8 cellular contexts compared by ENCODE assay signal in the genomic region with DNA sequence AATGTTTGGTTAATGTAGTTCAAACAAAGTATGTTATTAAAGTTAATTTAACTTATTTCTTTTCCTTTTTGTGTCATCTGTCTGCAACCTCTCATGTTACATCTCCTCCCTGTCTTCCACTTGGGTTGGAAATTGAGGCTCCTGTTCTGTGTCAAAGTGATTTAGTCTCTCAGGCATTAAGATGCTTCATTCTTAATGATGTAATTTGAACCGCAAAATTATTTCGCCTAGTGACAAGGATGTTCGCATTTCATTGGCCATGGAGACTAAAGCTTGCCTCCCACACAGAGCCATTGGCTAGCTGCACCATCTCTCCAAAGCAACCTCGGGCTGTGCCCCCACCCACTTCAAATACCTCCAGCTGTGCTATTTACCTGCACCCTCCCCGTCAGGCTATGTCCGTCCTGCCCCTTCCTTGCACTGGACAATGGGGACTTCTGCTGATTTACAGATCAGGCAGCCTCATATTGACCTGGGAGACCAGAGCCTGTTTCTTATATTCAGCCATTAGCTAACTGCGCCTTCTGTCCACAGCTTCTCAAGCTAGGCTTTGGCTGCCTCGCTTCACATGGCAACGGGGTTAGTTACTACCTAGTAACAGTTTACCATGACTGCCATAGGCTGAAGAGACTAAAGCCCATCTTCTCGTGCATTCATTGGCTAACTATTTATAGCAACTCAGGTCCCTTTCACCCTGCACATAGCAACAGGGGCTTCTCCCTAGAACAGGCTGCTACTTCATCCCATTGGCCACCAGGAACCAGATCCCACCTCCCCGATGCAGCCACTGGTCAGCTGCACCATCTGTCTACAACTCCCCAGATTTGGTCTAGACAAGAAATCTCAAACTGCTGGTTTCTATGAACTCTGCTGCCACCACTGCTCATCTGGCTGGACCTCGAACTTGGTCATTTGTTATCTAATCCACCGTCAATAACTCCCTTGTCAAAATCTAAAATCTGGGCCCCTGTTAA. TPM values are rescaled to one million over a fixed set of nuclear protein-coding genes. Genes with fewer than 3 reads are reported as not detected.
DNase-seq lines count a peak whose midpoint lies in the region; ATAC-seq, FAIRE-seq and TF ChIP-seq lines count a peak whose summit lies in the region.

No MANE protein-coding gene starts in this region.

- TF ChIP-seq RAD21 in GM12878 (IDR thresholded peaks at IDR 0.05; ENCODE audit: insufficient read depth, low read depth, low read length) = peak; percentile 42; the same call in 1 of the 2 replicates

- in situ Hi-C loops in GM12878 (cut with MboI) = no loop called here

- TF ChIP-seq POLR2A in GM12878 (IDR thresholded peaks at IDR 0.05; ENCODE audit: low read depth, low read length) = no peak

- H3K9me3 ChIP-seq in DND-41 (ENCODE audit: insufficient read depth, low read length, severe bottlenecking) (no peaks in the 10 kb centered on the region), GM12878 (replicated peaks; ENCODE audit: control insufficient read depth, insufficient read depth, low read length) (no peaks in the 10 kb centered on the region; the same call in 2 of the 3 replicates), right cardiac atrium (ENCODE audit: control insufficient read depth, low read length) (no peaks in the 10 kb centered on the region), parathyroid adenoma (ENCODE audit: control insufficient read depth, low read length) (no peaks in the 10 kb centered on the region)

- RAD21 ChIA-PET in GM12878 (lab: Charles Lee; ENCODE audit: unreplicated experiment) = interaction anchor here (0.6 to 1.6 kb wide), 9 partner anchors 20 to 217 kb away, joined by 3 to 7 read pairs (median 4); partner anchors contain the start of genes NDUFB11, RBM10 and USP11

- H3K27ac ChIP-seq in DND-41 (ENCODE audit: low read length) (no peak overlapping the region), GM12878 (ENCODE audit: control insufficient read depth, insufficient read depth) (peak overlapping the region; percentile 45), right cardiac atrium (ENCODE audit: low read length) (peak overlapping the region; percentile 95), parathyroid adenoma (peak overlapping the region; percentile 98)

- intact Hi-C loops in GM12878 (cut with micrococcal nuclease; ENCODE audit: unreplicated experiment) = loop anchor here (5.0 kb wide), 2 partner anchors 130 to 170 kb away; partner anchors contain the start of genes UBA1 and USP11
- intact Hi-C loops in right cardiac atrium (cut with DNase I) = no loop called here

- peak; percentile 97 for FAIRE-seq in GM12878 (lab: Jason Lieb, UNC)

- POLR2A ChIA-PET in GM12878 (lab: Charles Lee) = interaction anchor here (0.7 to 1.5 kb wide), 3 partner anchors 17 to 130 kb away, joined by 3 to 6 read pairs (median 4); partner anchors contain the start of gene USP11

- H3K9ac ChIP-seq in DND-41 (ENCODE audit: low read depth, low read length) (no peak overlapping the region), GM12878 (ENCODE audit: control insufficient read depth, insufficient read depth, low read length) (no peak overlapping the region), parathyroid adenoma (no peak overlapping the region)

- H3K4me2 ChIP-seq in DND-41 (ENCODE audit: insufficient read depth, low read length) (no peak overlapping the region), GM12878 (ENCODE audit: control insufficient read depth, insufficient read depth) (peak overlapping the region; percentile 28), parathyroid adenoma (ENCODE audit: low read length) (peak overlapping the region; percentile 93)

- H3K79me2 ChIP-seq in DND-41 (ENCODE audit: insufficient read depth, low read length) (peaks cover 4% of the 10 kb centered on the region; the same call in 1 of the 2 replicates), GM12878 (ENCODE audit: control insufficient read depth, insufficient read depth, low read length) (no peaks in the 10 kb centered on the region), parathyroid adenoma (no peaks in the 10 kb centered on the region)

- TF ChIP-seq EP300 in GM12878 (IDR thresholded peaks at IDR 0.05; ENCODE audit: borderline replicate concordance in 1 of 2, control insufficient read depth in 1 of 2, low read depth in 2 of 2, low read length in 2 of 2) = no peak

- H3K36me3 ChIP-seq in DND-41 (ENCODE audit: insufficient read depth, low read length) = no peaks in the 10 kb centered on the region
- H3K36me3 ChIP-seq in GM12878 (ENCODE audit: control insufficient read depth in 2 of 2, insufficient read depth in 2 of 2, low read length in 1 of 2) = no peaks in the 10 kb centered on the region
- no peaks in the 10 kb centered on the region for H3K36me3 ChIP-seq in parathyroid adenoma (ENCODE audit: control insufficient read depth, insufficient read depth, low read length)

- WGBS in GM12878 (ENCODE audit: insufficient coverage, insufficient replicate concordance, low lambda C conversion rate, missing lambda C conversion rate) = 26% methylated on average over 13 of the region's 13 CpGs
- WGBS in right cardiac atrium = 1% methylated on average over 13 of the region's 13 CpGs

- BruUV-seq in GM12878 (replicated peaks; lab: Mats Ljungman, UMichigan) = no TSS peak

- H3K27me3 ChIP-seq in DND-41 (ENCODE audit: insufficient read depth, low read length, poor library complexity) (no peaks in the 10 kb centered on the region), GM12878 (replicated peaks in 1 of 2; ENCODE audit: control insufficient read depth in 2 of 2, insufficient read depth in 2 of 2, low read length in 1 of 2) (no peaks in the 10 kb centered on the region), right cardiac atrium (ENCODE audit: control insufficient read depth, insufficient read depth) (no peaks in the 10 kb centered on the region), parathyroid adenoma (ENCODE audit: control insufficient read depth, insufficient read depth, low read length) (no peaks in the 10 kb centered on the region)

- ATAC-seq in DND-41 (ENCODE audit: insufficient read depth, low read depth) (no peak), GM19467 (IDR thresholded peaks at IDR 0.05; ENCODE audit: unreplicated experiment) (peak; percentile 81), HG03469 (IDR thresholded peaks at IDR 0.05; ENCODE audit: unreplicated experiment) (peak; percentile 81), GM12878 (peak; percentile 89), right cardiac atrium (peak; percentile 96 to 97)

- TF ChIP-seq CTCF in DND-41 (IDR thresholded peaks at IDR 0.05; ENCODE audit: borderline replicate concordance, extremely low read depth, low read length, poor library complexity, severe bottlenecking) (no peak), GM12878 (IDR thresholded peaks at IDR 0.05 in 2 of 3, conservative IDR thresholded peaks at IDR 0.05 in 1 of 3; ENCODE audit: control insufficient read depth in 2 of 3, extremely low read depth in 1 of 3, insufficient read depth in 1 of 3, low read depth in 3 of 3, low read length in 3 of 3) (peak; percentile 9 to 43 (median 29); a peak in 3 of 6 replicates), parathyroid adenoma (IDR thresholded peaks at IDR 0.05) (peak; percentile 15)

- H3K4me3 ChIP-seq in DND-41 (ENCODE audit: low read depth in 1 of 2, low read length in 2 of 2) (no peak overlapping the region), GM12878 (peak overlapping the region; percentile 69), right cardiac atrium (ENCODE audit: low read length) (peak overlapping the region; percentile 50), parathyroid adenoma (ENCODE audit: low read depth, low read length) (peak overlapping the region; percentile 56)

- no peaks in the 10 kb centered on the region for H4K20me1 ChIP-seq in DND-41 (ENCODE audit: insufficient read depth, low read length)
- H4K20me1 ChIP-seq in GM12878 (ENCODE audit: control insufficient read depth, insufficient read depth) = no peaks in the 10 kb centered on the region

- H3K4me1 ChIP-seq in DND-41 (ENCODE audit: insufficient read depth, low read length) (peaks cover 16% of the 10 kb centered on the region), GM12878 (ENCODE audit: control insufficient read depth, insufficient read depth, low read length) (no peaks in the 10 kb centered on the region), right cardiac atrium (ENCODE audit: control insufficient read depth, insufficient read depth, low read length) (no peaks in the 10 kb centered on the region), parathyroid adenoma (peaks cover 5% of the 10 kb centered on the region)

- DNase-seq in DND-41 (peak; percentile 13), NCI-H82 (lab: John Stamatoyannopoulos, UW) (peak; percentile 98), GM12878 (ENCODE audit: low read depth, low spot score) (peak; percentile 96), right cardiac atrium (peak; percentile 76 to 89 (median 87))
- no peak for DNase-seq in effector CD8-positive, alpha-beta T cell (lab: John Stamatoyannopoulos, UW)

- SMC1A ChIA-PET in GM12878 (lab: Charles Lee; ENCODE audit: uncharacterized antibody, unreplicated experiment) = interaction anchor here (0.9 to 1.5 kb wide), 4 partner anchors 21 to 144 kb away, joined by 3 to 5 read pairs (median 4); no protein-coding TSS in a partner anchor

- CTCF ChIA-PET in GM12878 (lab: Yijun Ruan, JAX) = interaction anchor here (0.6 to 2.5 kb wide), 4 partner anchors 22 to 169 kb away, joined by 3 to 16 read pairs (median 4); no protein-coding TSS in a partner anchor

- H2AFZ ChIP-seq in DND-41 (ENCODE audit: low read depth, low read length) = no peak overlapping the region
- peak overlapping the region; percentile 41 for H2AFZ ChIP-seq in GM12878 (ENCODE audit: control insufficient read depth, low read depth, low read length)
- peak overlapping the region; percentile 95 for H2AFZ ChIP-seq in parathyroid adenoma

RNA-seq across cellular contexts. Expression of gene ZNF157, which starts 8.6 kb away (rescaled TPM):
- 0.63 and 0.73 TPM in 2 replicates for total RNA-seq in GM12878 (2013; cell fraction: nucleolus; rRNA removed)
- total RNA-seq in GM12878 (2014; rRNA removed) (0.06 and 0.16 TPM in 2 replicates), GM12878 (2014; rRNA removed; fragmentation: Illumina TruSeq; extraction: Trizol) (0.14 and 0.18 TPM in 2 replicates), GM12878 (2021) (0.11 TPM in 1 of 2 replicates, not detected in the other), right cardiac atrium (under 1 TPM in 2 of 4 donors, not detected in 2; 0.09 to 0.29 TPM)
- polyA plus RNA-seq in GM12878 (2011; ENCODE audit: low read depth) = 0.10 TPM
- polyA plus RNA-seq in GM12878 (2011; rRNA removed) (0.08 and 0.23 TPM in 2 replicates), GM12878 (2014; fragmentation: Illumina TruSeq; extraction: Trizol) (0.16 TPM in 2 replicates), GM12878 (2014; fragmentation: Nextera tagmentation; extraction: Ambion mirVana) (under 1 TPM in 1 of 2 experiments, not detected in 1; 0.05 TPM), GM12878 (2014; rRNA removed) (0.13 TPM in 1 of 2 replicates, not detected in the other), GM12878 (2016; fragmentation: Nextera tagmentation; extraction: Ambion mirVana) (under 1 TPM in 1 of 2 experiments, not detected in 1; 0.16 TPM), right cardiac atrium (0.09 TPM)
- 0.08 and 0.09 TPM in 2 replicates for polyA plus RNA-seq in GM12878 (2011; cell fraction: cytosol; rRNA removed)
- 0.07 TPM in 1 of 2 replicates, not detected in the other for polyA plus RNA-seq in GM12878 (2011; cell fraction: nucleus; rRNA removed)
- polyA plus RNA-seq in GM12878 (2012) = 0.06 and 0.11 TPM in 2 replicates
- 0.15 TPM in 1 of 2 replicates, not detected in the other for polyA minus RNA-seq in GM12878 (2011; rRNA and poly(A)+ RNA removed)
- polyA minus RNA-seq in GM12878 (2011; cell fraction: cytosol; rRNA and poly(A)+ RNA removed) = not detected in 2 replicates
- not detected in 2 replicates for polyA minus RNA-seq in GM12878 (2011; cell fraction: nucleus; rRNA and poly(A)+ RNA removed)

Comparison
In these comparisons a context has a peak if more than half of its experiments do, and no peak if none do; other contexts are left out.
1. H3K4me3 ChIP-seq: peak in GM12878 (single experiment), right cardiac atrium (single experiment) and parathyroid adenoma (single experiment); none in DND-41 (0 of 2).